In the genomic region with DNA sequence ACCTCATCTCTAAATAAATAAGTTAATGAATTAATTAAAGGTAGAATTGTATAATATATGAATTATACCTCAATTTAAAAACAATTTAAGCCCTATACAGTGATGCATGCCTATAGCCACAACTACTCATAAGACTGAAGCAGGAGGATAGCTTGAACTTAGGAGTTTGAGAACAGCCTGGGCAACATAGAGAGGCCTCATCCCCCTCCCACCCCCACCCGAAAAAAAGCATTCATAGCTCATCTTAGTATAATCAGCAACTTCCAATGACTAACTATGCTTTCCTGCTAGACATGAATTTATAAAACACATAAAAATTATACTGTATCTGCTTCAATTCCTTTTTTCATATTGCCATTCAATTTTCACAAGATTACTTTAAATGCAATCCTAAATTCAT, we compare ENCODE assay signal across 11 cellular contexts. TPM values are rescaled to one million over a fixed set of nuclear protein-coding genes. Genes with fewer than 3 reads are reported as not detected.
DNase-seq lines count a peak whose midpoint lies in the region; ATAC-seq, FAIRE-seq and TF ChIP-seq lines count a peak whose summit lies in the region.
"Had no signal": no experiment of that assay in that cellular context is flagged by ENCODE, and none has a peak within 500 bp of the region (broad histone marks: within the 10 kb centered on the region; RNA-seq: fewer than 3 reads in every experiment).

No MANE protein-coding gene starts in this region.

- H3K27me3 Mint-ChIP-seq in stimulated activated naive CD8-positive, alpha-beta T cell treated with anti-CD3 and anti-CD28 coated beads, Interleukin-15, Interleukin-2, amounts not matched to agents 100 ng/mL and 50 ng/mL, for 24 hours, result no peaks in the 10 kb centered on the region
- no peaks in the 10 kb centered on the region for H3K27me3 Mint-ChIP-seq in activated T-helper 17 cell treated with anti-CD3 and anti-CD28 coated beads, Interleukin-2, amount 50 U/mL, for 72 hours
- peaks cover 0 to 9% (median 3%) of the 10 kb centered on the region in 3 donors for H3K27me3 Mint-ChIP-seq in CD14-positive monocyte (ENCODE audit: low read depth in 3 of 3)

- peaks cover 36% of the 10 kb centered on the region for H3K4me1 Mint-ChIP-seq in stimulated activated naive CD8-positive, alpha-beta T cell treated with anti-CD3 and anti-CD28 coated beads, Interleukin-15, Interleukin-2, amounts not matched to agents 100 ng/mL and 50 ng/mL, for 24 hours (ENCODE audit: low read depth)
- peaks cover 11% of the 10 kb centered on the region for H3K4me1 Mint-ChIP-seq in activated T-helper 17 cell treated with anti-CD3 and anti-CD28 coated beads, Interleukin-2, amount 50 U/mL, for 72 hours
- peaks cover 30% of the 10 kb centered on the region for H3K4me1 Mint-ChIP-seq in CD14-positive monocyte

- TF ChIP-seq CTCF in kidney (IDR thresholded peaks at IDR 0.05; ENCODE audit: borderline replicate concordance, extremely low read depth, insufficient read depth) (no peak), CD14-positive monocyte (IDR thresholded peaks at IDR 0.05) (no peak)

- peaks cover 3% of the 10 kb centered on the region in 2 donors for H3K4me1 ChIP-seq in kidney (ENCODE audit: control insufficient read depth in 1 of 2, insufficient read depth in 1 of 2, low read depth in 1 of 2, low read length in 2 of 2)

- DNase-seq in stimulated activated naive CD8-positive, alpha-beta T cell treated with anti-CD3 and anti-CD28 coated beads, Interleukin-15, Interleukin-2, amounts not matched to agents 100 U/mL and 50 U/mL, for 24 hours, result no peak
- no peak for DNase-seq in kidney
- DNase-seq in CD14-positive monocyte (ENCODE audit: low spot score), result no peak
- DNase-seq in GOT3 (lab: John Stamatoyannopoulos, UW), result no peak
- DNase-seq in activated effector memory CD4-positive, alpha-beta T cell treated with anti-CD3 and anti-CD28 coated beads, Interleukin-2, amount 50 U/mL, for 16 hours, result no peak
- DNase-seq in stimulated activated CD4-positive, alpha-beta T cell treated with anti-CD3 and anti-CD28 coated beads, Interleukin-4, amount 100 ng/mL, for 4 hours, result no peak
- DNase-seq: aorta, NCI-H510A treated with DMSO at 0.1 percent for 48 hours, posterior cingulate gyrus had no signal

- no peak for ATAC-seq in stimulated activated naive CD8-positive, alpha-beta T cell treated with anti-CD3 and anti-CD28 coated beads, Interleukin-15, Interleukin-2, amounts not matched to agents 100 U/mL and 50 U/mL, for 24 hours
- ATAC-seq in activated T-helper 17 cell treated with anti-CD3 and anti-CD28 coated beads, Interleukin-2, amount 50 U/mL, for 72 hours (replicated peaks), result no peak

- H3K27ac Mint-ChIP-seq in stimulated activated naive CD8-positive, alpha-beta T cell treated with anti-CD3 and anti-CD28 coated beads, Interleukin-15, Interleukin-2, amounts not matched to agents 100 ng/mL and 50 ng/mL, for 24 hours, result peak overlapping the region; percentile 99
- peak overlapping the region; percentile 98 for H3K27ac Mint-ChIP-seq in activated T-helper 17 cell treated with anti-CD3 and anti-CD28 coated beads, Interleukin-2, amount 50 U/mL, for 72 hours
- no peak overlapping the region for H3K27ac Mint-ChIP-seq in CD14-positive monocyte

- intact Hi-C loops in kidney (cut with DNase I), result no loop called here
- intact Hi-C loops in CD14-positive monocyte (cut with micrococcal nuclease), result no loop called here

- H3K9ac ChIP-seq in kidney (ENCODE audit: low read length in 2 of 2), result peak overlapping the region in 1 of 2 donors; percentile 99

- H3K36me3 Mint-ChIP-seq in stimulated activated naive CD8-positive, alpha-beta T cell treated with anti-CD3 and anti-CD28 coated beads, Interleukin-15, Interleukin-2, amounts not matched to agents 100 ng/mL and 50 ng/mL, for 24 hours (ENCODE audit: low read depth), result peaks cover 20% of the 10 kb centered on the region
- H3K36me3 Mint-ChIP-seq in activated T-helper 17 cell treated with anti-CD3 and anti-CD28 coated beads, Interleukin-2, amount 50 U/mL, for 72 hours (ENCODE audit: low read depth), result peaks cover 51% of the 10 kb centered on the region
- H3K36me3 Mint-ChIP-seq in CD14-positive monocyte, result no peaks in the 10 kb centered on the region

- no peaks in the 10 kb centered on the region for H3K9me3 ChIP-seq in kidney (ENCODE audit: control insufficient read depth in 1 of 2, low read length in 2 of 2)

- H3K36me3 ChIP-seq in kidney (ENCODE audit: control insufficient read depth in 1 of 2, insufficient read depth in 2 of 2, low read length in 2 of 2), result no peaks in the 10 kb centered on the region

- no peaks in the 10 kb centered on the region for H3K9me3 Mint-ChIP-seq in stimulated activated naive CD8-positive, alpha-beta T cell treated with anti-CD3 and anti-CD28 coated beads, Interleukin-15, Interleukin-2, amounts not matched to agents 100 ng/mL and 50 ng/mL, for 24 hours
- H3K9me3 Mint-ChIP-seq in activated T-helper 17 cell treated with anti-CD3 and anti-CD28 coated beads, Interleukin-2, amount 50 U/mL, for 72 hours, result no peaks in the 10 kb centered on the region
- peaks cover 0 to 2% (median 0%) of the 10 kb centered on the region in 7 donors for H3K9me3 Mint-ChIP-seq in CD14-positive monocyte

- peak overlapping the region; percentile 80 for H3K4me3 ChIP-seq in kidney (ENCODE audit: low read length in 2 of 2)

- H3K4me3 Mint-ChIP-seq in stimulated activated naive CD8-positive, alpha-beta T cell treated with anti-CD3 and anti-CD28 coated beads, Interleukin-15, Interleukin-2, amounts not matched to agents 100 ng/mL and 50 ng/mL, for 24 hours, result peak overlapping the region; percentile 99
- H3K4me3 Mint-ChIP-seq in activated T-helper 17 cell treated with anti-CD3 and anti-CD28 coated beads, Interleukin-2, amount 50 U/mL, for 72 hours, result peak overlapping the region; percentile 98
- H3K4me3 Mint-ChIP-seq in CD14-positive monocyte, result peak overlapping the region in 1 of 2 donors; percentile 100

- FAIRE-seq in kidney (lab: Jason Lieb, UNC), result no peak

- H3K27ac ChIP-seq in kidney (ENCODE audit: low read depth in 2 of 2, low read length in 2 of 2), result peak overlapping the region in 1 of 2 donors; percentile 50

RNA-seq across cellular contexts. Expression of gene LRBA, which starts 1.6 kb away (rescaled TPM):
- 10 to 100 TPM; 65.2 to 83.4 TPM for total RNA-seq in activated T-helper 17 cell treated with anti-CD3 and anti-CD28 coated beads, Interleukin-2, amount 50 U/mL, for 72 hours
- total RNA-seq in kidney, result 76.7 TPM
- 20.3 TPM for polyA plus RNA-seq in kidney (ENCODE audit: insufficient read depth, low read depth, low replicate concordance)
- polyA plus RNA-seq in CD14-positive monocyte, result 1 to 10 TPM; 1.5 to 4.4 TPM

Comparison
In these comparisons a context has a peak if more than half of its experiments do, and no peak if none do; other contexts are left out.
1. H3K27ac Mint-ChIP-seq: peak in stimulated activated naive CD8-positive, alpha-beta T cell treated with anti-CD3 and anti-CD28 coated beads, Interleukin-15, Interleukin-2, amounts not matched to agents 100 ng/mL and 50 ng/mL, for 24 hours (single experiment) and activated T-helper 17 cell treated with anti-CD3 and anti-CD28 coated beads, Interleukin-2, amount 50 U/mL, for 72 hours (single experiment); none in CD14-positive monocyte (0 of 7).